Comparison of ENCODE assay signal across 9 cellular contexts in genomic region chr16:75244225-75244792, GRCh38. TPM values are rescaled to one million over a fixed set of nuclear protein-coding genes. Genes with fewer than 3 reads are reported as not detected.
A peak's percentile ranks its signal among the peaks of the same experiment; 100 is the strongest.
DNase-seq lines count a peak whose midpoint lies in the region; ATAC-seq and TF ChIP-seq lines count a peak whose summit lies in the region.
"Had no signal": no experiment of that assay in that cellular context is flagged by ENCODE, and none has a peak within 500 bp of the region (broad histone marks: within the 10 kb centered on the region; RNA-seq: fewer than 3 reads in every experiment).

No MANE protein-coding gene starts in this region.

- no peaks in the 10 kb centered on the region for H3K9me3 ChIP-seq in IMR-90 (ENCODE audit: control insufficient read depth, insufficient read depth, low read length)
- no peaks in the 10 kb centered on the region for H3K9me3 ChIP-seq in right lobe of liver
- H3K9me3 ChIP-seq in upper lobe of left lung, result no peaks in the 10 kb centered on the region

- peak overlapping the region; percentile 99 for H3K23ac ChIP-seq in IMR-90 (ENCODE audit: low read depth, low read length)

- peaks cover 79% of the 10 kb centered on the region for H4K20me1 ChIP-seq in IMR-90 (ENCODE audit: insufficient read depth, low read length)

- H3K27ac Mint-ChIP-seq in MCF 10A (ENCODE audit: low read depth, unreplicated experiment), result peak overlapping the region; percentile 96

- H3K18ac ChIP-seq in IMR-90 (ENCODE audit: low read depth, low read length), result peak overlapping the region; percentile 92

- H2AK5ac ChIP-seq in IMR-90 (ENCODE audit: low read depth, low read length), result peak overlapping the region; percentile 97

- peak overlapping the region; percentile 72 for H3K9ac ChIP-seq in IMR-90 (ENCODE audit: low read depth, low read length)

- TF ChIP-seq EP300 in upper lobe of left lung (IDR thresholded peaks at IDR 0.05), result no peak

- dilution Hi-C loops in IMR-90 (cut with HindIII; ENCODE audit: low sequenced_read_pairs, unreplicated experiment), result no loop called here

- CTCF ChIA-PET in IMR-90 (lab: Yijun Ruan, JAX) (no interaction called here), MCF 10A (lab: Yijun Ruan, JAX) (interaction anchor here (0.6 to 3.8 kb wide), 5 partner anchors 10 to 138 kb away, joined by 3 to 22 read pairs (median 4); no protein-coding TSS in a partner anchor)

- H3K4me3 ChIP-seq in IMR-90 (ENCODE audit: insufficient read depth, low read depth, low read length), result no peak overlapping the region
- no peak overlapping the region for H3K4me3 ChIP-seq in right lobe of liver
- H3K4me3 ChIP-seq in upper lobe of left lung, result no peak overlapping the region

- H4K5ac ChIP-seq in IMR-90 (ENCODE audit: low read depth, low read length), result peak overlapping the region; percentile 79

- WGBS in IMR-90 (ENCODE audit: extremely low coverage in 2 of 2, insufficient read length in 1 of 2), 2 experiments, result no CpG with 5 or more reads among the region's 7 CpGs
- no CpG with 5 or more reads among the region's 7 CpGs for WGBS in right lobe of liver (ENCODE audit: insufficient coverage, low coverage, low lambda C conversion rate, missing lambda C conversion rate)
- 14 to 56% methylated on average over 3 to 7 of the region's 7 CpGs for WGBS in upper lobe of left lung, 2 donors

- DNase-seq in IMR-90 (peak; percentile 72), MCF 10A (ENCODE audit: unreplicated experiment) (no peak), right lobe of liver (peak in 1 of 3 donors; percentile 44), upper lobe of left lung (peak in 1 of 2 donors; percentile 73), GDM1 (lab: John Stamatoyannopoulos, UW) (no peak), NCI-H69 (lab: John Stamatoyannopoulos, UW) (no peak)
- DNase-seq: SHP77 treated with DMSO at 0.1 percent for 48 hours had no signal

- TF ChIP-seq POLR2A in IMR-90 (IDR thresholded peaks at IDR 0.05; ENCODE audit: low read depth, low read length) (no peak; the same call in 1 of the 2 replicates), right lobe of liver (IDR thresholded peaks at IDR 0.05) (no peak), upper lobe of left lung (IDR thresholded peaks at IDR 0.05) (no peak)

- H3K27ac ChIP-seq in IMR-90 (ENCODE audit: insufficient read depth, low read length) (peak overlapping the region; percentile 93), right lobe of liver (peak overlapping the region; percentile 75 to 85 (median 83)), upper lobe of left lung (peak overlapping the region; percentile 91 to 95 (median 93))

- POLR2A ChIA-PET in IMR-90 (lab: Charles Lee; ENCODE audit: unreplicated experiment) (no interaction called here), MCF 10A (lab: Yijun Ruan, JAX) (interaction anchor here (0.6 to 2.2 kb wide), 7 partner anchors 10 to 194 kb away, joined by 3 to 8 read pairs (median 3); no protein-coding TSS in a partner anchor)

- peaks cover 35% of the 10 kb centered on the region for H3K36me3 Mint-ChIP-seq in MCF 10A (ENCODE audit: insufficient read depth, unreplicated experiment)

- H3K4me1 ChIP-seq in IMR-90 (ENCODE audit: control insufficient read depth, insufficient read depth, low read length) (peaks cover 58% of the 10 kb centered on the region), right lobe of liver (peaks cover 0 to 38% (median 15%) of the 10 kb centered on the region in 4 donors), upper lobe of left lung (peaks cover 67 to 70% (median 68%) of the 10 kb centered on the region in 4 donors)

- intact Hi-C loops in IMR-90 (cut with micrococcal nuclease), result no loop called here
- intact Hi-C loops in MCF 10A (cut with micrococcal nuclease), result loop anchor here (2.0 kb wide), 1 partner anchor 140 kb away; no protein-coding TSS in a partner anchor
- intact Hi-C loops in right lobe of liver (cut with DNase I), result no loop called here

- no peaks in the 10 kb centered on the region for H3K9me3 Mint-ChIP-seq in MCF 10A (ENCODE audit: unreplicated experiment)

- peak overlapping the region; percentile 97 for H3K56ac ChIP-seq in IMR-90 (ENCODE audit: extremely low read depth, insufficient read depth, low read length)

- peak overlapping the region; percentile 97 for H2BK15ac ChIP-seq in IMR-90 (ENCODE audit: low read depth, low read length)

- no peaks in the 10 kb centered on the region for H3K27me3 Mint-ChIP-seq in MCF 10A (ENCODE audit: insufficient read depth, unreplicated experiment)

- BruUV-seq in IMR-90 (replicated peaks; lab: Mats Ljungman, UMichigan) (no TSS peak), MCF 10A (replicated peaks; lab: Mats Ljungman, UMichigan) (no TSS peak)

- peaks cover 37% of the 10 kb centered on the region for H3K4me1 Mint-ChIP-seq in MCF 10A (ENCODE audit: insufficient read depth, unreplicated experiment)

- H2BK20ac ChIP-seq in IMR-90 (ENCODE audit: low read depth, low read length), result peak overlapping the region; percentile 99

- H2AK9ac ChIP-seq in IMR-90 (replicated peaks; ENCODE audit: low read depth, low read length, poor library complexity), result peak overlapping the region; percentile 99

- TF ChIP-seq RAD21 in IMR-90 (IDR thresholded peaks at IDR 0.05; ENCODE audit: low read length), result no peak

- TF ChIP-seq CTCF in IMR-90 (conservative IDR thresholded peaks at IDR 0.05; ENCODE audit: low read depth, low read length) (0 out of 2 replicates have a peak, but pooled peaks have one; percentile 8), MCF 10A (IDR thresholded peaks at IDR 0.05; ENCODE audit: unreplicated experiment) (no peak), right lobe of liver (IDR thresholded peaks at IDR 0.05) (no peak), upper lobe of left lung (IDR thresholded peaks at IDR 0.05) (no peak)

- H4K8ac ChIP-seq in IMR-90 (ENCODE audit: low read depth in 2 of 2, low read length in 2 of 2), result peak overlapping the region; percentile 97 to 100

- no peaks in the 10 kb centered on the region for H3K27me3 ChIP-seq in IMR-90 (ENCODE audit: control insufficient read depth, insufficient read depth, low read length)
- H3K27me3 ChIP-seq in right lobe of liver, result no peaks in the 10 kb centered on the region
- no peaks in the 10 kb centered on the region for H3K27me3 ChIP-seq in upper lobe of left lung

- H3K36me3 ChIP-seq in IMR-90 (ENCODE audit: control insufficient read depth, insufficient read depth, low read length) (peaks cover 33% of the 10 kb centered on the region), right lobe of liver (peaks cover 0 to 13% (median 5%) of the 10 kb centered on the region in 4 donors), upper lobe of left lung (peaks cover 0 to 33% (median 22%) of the 10 kb centered on the region in 4 donors)

- peak overlapping the region; percentile 98 for H2BK5ac ChIP-seq in IMR-90 (ENCODE audit: low read depth, low read length, poor library complexity, severe bottlenecking)

- H3K14ac ChIP-seq in IMR-90 (replicated peaks; ENCODE audit: low read depth, low read length), result peak overlapping the region; percentile 100

- peak overlapping the region; percentile 99 for H2BK120ac ChIP-seq in IMR-90 (ENCODE audit: low read depth, low read length)

- in situ Hi-C loops in IMR-90 (cut with MboI; ENCODE audit: low sequenced_read_pairs), result no loop called here

- peak overlapping the region; percentile 100 for H3K4ac ChIP-seq in IMR-90 (ENCODE audit: low read depth, low read length)

- peak overlapping the region; percentile 61 for H2AFZ ChIP-seq in IMR-90 (replicated peaks; ENCODE audit: low read length, poor library complexity)

- peaks cover 8 to 50% of the 10 kb centered on the region in 2 experiments; a peak in 3 of 4 replicates for H3K79me1 ChIP-seq in IMR-90 (ENCODE audit: low read depth in 1 of 2, low read length in 2 of 2)

- peaks cover 42% of the 10 kb centered on the region for H3K9me1 ChIP-seq in IMR-90 (ENCODE audit: insufficient read depth, low read length)

- H3K4me2 ChIP-seq in IMR-90 (ENCODE audit: low read depth, low read length), result peak overlapping the region; percentile 55

- H3K4me3 Mint-ChIP-seq in MCF 10A (ENCODE audit: unreplicated experiment), result peak overlapping the region; percentile 22

- ATAC-seq in IMR-90 (ENCODE audit: low read depth) (peak; percentile 7; the same call in 1 of the 2 replicates), right lobe of liver (no peak), upper lobe of left lung (ENCODE audit: low FRiP score in 2 of 2) (peak in 1 of 2 donors; percentile 3), HG02623 (IDR thresholded peaks at IDR 0.05; ENCODE audit: unreplicated experiment) (no peak), GM18907 (IDR thresholded peaks at IDR 0.05; ENCODE audit: unreplicated experiment) (no peak)

- peak overlapping the region; percentile 100 for H4K91ac ChIP-seq in IMR-90 (ENCODE audit: insufficient read depth, low read depth, low read length)

TF ChIP-seq in IMR-90, 13 proteins besides CTCF, POLR2A, EP300 and RAD21:
- no peak for TF ChIP-seq USF2 (IDR thresholded peaks at IDR 0.05; ENCODE audit: low read depth, low read length)

RNA-seq across cellular contexts. Expression of gene BCAR1, which starts 7.1 kb away (rescaled TPM):
- total RNA-seq in IMR-90 (2012; rRNA removed) (17.8 and 18.1 TPM in 2 replicates), MCF 10A (2022) (58.6 and 68.1 TPM in 2 replicates), right lobe of liver (100 to 1,000 TPM in 1 of 6 experiments, 10 to 100 TPM in 5; 29.2 to 108 (median 51.2) TPM), upper lobe of left lung (10 to 100 TPM; 32.9 to 87.2 (median 61.7) TPM)
- polyA plus RNA-seq in IMR-90 (2012; rRNA removed), result 99.4 and 127 TPM in 2 replicates
- polyA plus RNA-seq in IMR-90 (2012; cell fraction: cytosol; rRNA removed), result 84.8 and 140 TPM in 2 replicates
- 214 and 473 TPM in 2 replicates for polyA plus RNA-seq in IMR-90 (2012; cell fraction: nucleus; rRNA removed; ENCODE audit: low replicate concordance)

RNA-seq across cellular contexts. Expression of gene CTRB1, which starts 25.5 kb away (rescaled TPM):
- not detected in 2 replicates for total RNA-seq in IMR-90 (2012; rRNA removed)
- not detected in 2 replicates for polyA plus RNA-seq in IMR-90 (2012; rRNA removed)
- not detected in 2 replicates for polyA plus RNA-seq in IMR-90 (2012; cell fraction: cytosol; rRNA removed)
- polyA plus RNA-seq in IMR-90 (2012; cell fraction: nucleus; rRNA removed; ENCODE audit: low replicate concordance), result not detected in 2 replicates
- total RNA-seq in MCF 10A (2022), result not detected in 2 replicates
- total RNA-seq in right lobe of liver, result not detected
- 10 to 100 TPM in 1 of 6 donors, 1 to 10 TPM in 1, not detected in 4; 5.1 to 11.3 TPM for total RNA-seq in upper lobe of left lung

RNA-seq across cellular contexts. Expression of gene CTRB2, which starts 37.3 kb away (rescaled TPM):
- not detected in 2 replicates for total RNA-seq in IMR-90 (2012; rRNA removed)
- polyA plus RNA-seq in IMR-90 (2012; rRNA removed), result not detected in 2 replicates
- polyA plus RNA-seq in IMR-90 (2012; cell fraction: cytosol; rRNA removed), result not detected in 2 replicates
- 0.09 TPM in 1 of 2 replicates, not detected in the other for polyA plus RNA-seq in IMR-90 (2012; cell fraction: nucleus; rRNA removed; ENCODE audit: low replicate concordance)
- total RNA-seq in MCF 10A (2022), result not detected in 2 replicates
- not detected for total RNA-seq in right lobe of liver
- total RNA-seq in upper lobe of left lung, result 10 to 100 TPM in 1 of 6 donors, 1 to 10 TPM in 1, not detected in 4; 9.8 to 15.9 TPM
